ENCODE assay signal across 11 cellular contexts in genomic region chr2:173752152-173752551, GRCh38.
DNase-seq lines count a peak whose midpoint lies in the region; ATAC-seq, FAIRE-seq and TF ChIP-seq lines count a peak whose summit lies in the region.
"Had no signal": no experiment of that assay in that cellular context is flagged by ENCODE, and none has a peak within 500 bp of the region (broad histone marks: within the 10 kb centered on the region; RNA-seq: fewer than 3 reads in every experiment).

No MANE protein-coding gene starts in this region.

- H3K27me3 ChIP-seq in keratinocyte (ENCODE audit: control insufficient read depth, extremely low read depth, insufficient read depth, low read length) = no peaks in the 10 kb centered on the region

- H3K79me2 ChIP-seq in keratinocyte (ENCODE audit: control insufficient read depth, insufficient read depth, low read length) = no peaks in the 10 kb centered on the region

- H3K9ac ChIP-seq in keratinocyte (ENCODE audit: control insufficient read depth, extremely low read depth, insufficient read depth, low read length) = no peak overlapping the region

- no peak for FAIRE-seq in keratinocyte (lab: Jason Lieb, UNC)

- TF ChIP-seq CTCF in HFFc6 (IDR thresholded peaks at IDR 0.05) (peak; percentile 57), VCaP (conservative IDR thresholded peaks at IDR 0.05) (peak; percentile 75), keratinocyte (optimal IDR thresholded peaks at IDR 0.05 in 1 of 3, IDR thresholded peaks at IDR 0.05 in 1 of 3, conservative IDR thresholded peaks at IDR 0.05 in 1 of 3; ENCODE audit: extremely low read depth in 1 of 3, insufficient read depth in 2 of 3, low read length in 3 of 3) (peak; percentile 40 to 61 (median 57))

- H3K4me3 Mint-ChIP-seq in HFFc6 = no peak overlapping the region

- H3K27ac Mint-ChIP-seq in HFFc6 = no peak overlapping the region

- no peak overlapping the region for H3K4me3 ChIP-seq in keratinocyte (ENCODE audit: control insufficient read depth in 2 of 3, extremely low read depth in 1 of 3, insufficient read depth in 2 of 3, low read depth in 1 of 3, low read length in 3 of 3)

- H3K4me2 ChIP-seq in keratinocyte (ENCODE audit: control insufficient read depth, extremely low read depth, insufficient read depth, low read depth, low read length) = no peak overlapping the region

- no peaks in the 10 kb centered on the region for H3K4me1 Mint-ChIP-seq in HFFc6 (ENCODE audit: low read depth)

- no peaks in the 10 kb centered on the region for H3K4me1 ChIP-seq in keratinocyte (ENCODE audit: control insufficient read depth, extremely low read depth, insufficient read depth, low read length)

- no peaks in the 10 kb centered on the region for H3K9me1 ChIP-seq in keratinocyte (ENCODE audit: control insufficient read depth, extremely low read depth, insufficient read depth, low read length)

- H3K9me3 ChIP-seq in keratinocyte (ENCODE audit: control insufficient read depth, low read depth, low read length) = no peaks in the 10 kb centered on the region

- dilution Hi-C loops in keratinocyte (cut with MboI; ENCODE audit: extremely low pct_ligation_motif_present, low sequenced_read_pairs) = no loop called here

- no peak overlapping the region for H2AFZ ChIP-seq in keratinocyte (ENCODE audit: control insufficient read depth, low read length)

- H3K36me3 Mint-ChIP-seq in HFFc6 (ENCODE audit: low read depth) = no peaks in the 10 kb centered on the region

- no peaks in the 10 kb centered on the region for H3K9me3 Mint-ChIP-seq in HFFc6

- ATAC-seq in HG02571 (IDR thresholded peaks at IDR 0.05; ENCODE audit: unreplicated experiment) = no peak
- ATAC-seq: esophagus mucosa had no signal

- no peaks in the 10 kb centered on the region for H3K36me3 ChIP-seq in keratinocyte (ENCODE audit: control insufficient read depth in 2 of 2, extremely low read depth in 1 of 2, insufficient read depth in 2 of 2, low read length in 2 of 2)

- H3K27ac ChIP-seq in VCaP = no peak overlapping the region
- no peak overlapping the region for H3K27ac ChIP-seq in keratinocyte (ENCODE audit: control insufficient read depth, insufficient read depth, low read length)

- H3K27me3 Mint-ChIP-seq in HFFc6 (ENCODE audit: insufficient read depth) = peaks cover 39% of the 10 kb centered on the region

- no peaks in the 10 kb centered on the region for H4K20me1 ChIP-seq in keratinocyte (ENCODE audit: control insufficient read depth, extremely low read depth, insufficient read depth, low read length)

- DNase-seq in DMS114 treated with DMSO at 0.1 percent for 48 hours (lab: John Stamatoyannopoulos, UW; ENCODE audit: unreplicated experiment) (peak; percentile 13), HFFc6 (no peak), keratinocyte (ENCODE audit: low read depth, low spot score) (no peak), hepatic stellate cell (ENCODE audit: low spot score) (no peak), T1000 (lab: John Stamatoyannopoulos, UW) (no peak)
- no peak for DNase-seq in stimulated activated CD4-positive, alpha-beta T cell treated with anti-CD3 and anti-CD28 coated beads, Interleukin-4, amount 100 ng/mL, for 1 hour
- DNase-seq: activated naive CD4-positive, alpha-beta T cell treated with anti-CD3 and anti-CD28 coated beads, Interleukin-2, amount 50 U/mL, for 16 hours; T-helper 9 cell had no signal
